ENCODE assay signal across 1 cellular context in the genomic region with DNA sequence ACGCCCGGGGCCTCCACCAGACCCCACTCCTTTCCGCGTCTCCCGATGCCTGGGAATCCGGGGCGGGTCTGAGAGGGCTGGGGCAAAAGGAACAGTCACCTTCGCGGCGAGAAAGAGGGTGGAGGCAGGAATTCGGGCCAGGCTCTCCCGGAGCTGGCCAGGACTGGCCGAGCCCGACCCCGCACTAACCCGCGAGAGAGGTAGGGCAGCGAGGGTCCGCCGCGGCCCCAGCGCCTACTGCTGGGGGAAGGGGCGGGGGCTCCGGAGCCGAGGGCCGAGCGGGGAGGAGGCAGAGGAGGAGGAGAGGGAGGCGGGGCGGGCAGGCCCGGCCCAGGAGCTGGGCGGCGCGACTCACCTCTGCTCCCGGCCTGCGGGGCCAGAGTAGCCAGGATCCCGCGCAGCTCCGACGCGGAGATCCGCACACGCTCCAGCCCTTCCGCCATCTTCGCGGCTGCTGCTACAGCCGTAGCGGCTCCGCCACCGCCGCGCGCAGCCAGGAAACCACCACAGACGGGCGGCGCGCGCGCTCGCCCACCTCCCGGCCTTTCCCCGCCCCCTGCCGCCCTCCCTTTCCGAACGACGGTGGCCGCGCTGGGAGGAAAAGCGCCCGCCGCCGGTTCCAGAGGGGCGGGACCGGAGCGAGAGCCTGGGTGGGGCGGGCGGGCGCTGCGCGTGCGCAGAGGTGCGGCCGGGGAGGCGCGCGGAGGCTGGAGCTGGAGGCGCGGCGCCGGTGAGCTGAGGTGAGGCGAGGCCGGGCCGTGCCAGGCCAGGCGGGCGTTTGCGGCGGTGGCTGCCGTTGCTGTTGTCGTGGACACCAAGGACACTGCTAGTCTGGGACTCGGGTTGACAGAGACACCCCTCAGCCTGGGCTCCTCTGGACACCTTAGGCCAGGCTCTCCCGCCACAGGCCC.
A peak's percentile ranks its signal among the peaks of the same experiment; 100 is the strongest.
TF ChIP-seq lines count a peak whose summit lies in the region.

A gene (minus strand): TSS at position 508 of the 911 bp plus-strand sequence. CDS start 65 bp downstream, at position 443.
A gene with protein sequence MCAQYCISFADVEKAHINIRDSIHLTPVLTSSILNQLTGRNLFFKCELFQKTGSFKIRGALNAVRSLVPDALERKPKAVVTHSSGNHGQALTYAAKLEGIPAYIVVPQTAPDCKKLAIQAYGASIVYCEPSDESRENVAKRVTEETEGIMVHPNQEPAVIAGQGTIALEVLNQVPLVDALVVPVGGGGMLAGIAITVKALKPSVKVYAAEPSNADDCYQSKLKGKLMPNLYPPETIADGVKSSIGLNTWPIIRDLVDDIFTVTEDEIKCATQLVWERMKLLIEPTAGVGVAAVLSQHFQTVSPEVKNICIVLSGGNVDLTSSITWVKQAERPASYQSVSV (plus strand): TSS at position 673 of the 911 bp plus-strand sequence. CDS start 11,611 bp downstream, outside the sequence.

TF ChIP-seq in K562, 482 proteins besides CTCF, POLR2A, EP300 and RAD21 (continued from another document and continues in another):
- TF ChIP-seq, protein P1, sequence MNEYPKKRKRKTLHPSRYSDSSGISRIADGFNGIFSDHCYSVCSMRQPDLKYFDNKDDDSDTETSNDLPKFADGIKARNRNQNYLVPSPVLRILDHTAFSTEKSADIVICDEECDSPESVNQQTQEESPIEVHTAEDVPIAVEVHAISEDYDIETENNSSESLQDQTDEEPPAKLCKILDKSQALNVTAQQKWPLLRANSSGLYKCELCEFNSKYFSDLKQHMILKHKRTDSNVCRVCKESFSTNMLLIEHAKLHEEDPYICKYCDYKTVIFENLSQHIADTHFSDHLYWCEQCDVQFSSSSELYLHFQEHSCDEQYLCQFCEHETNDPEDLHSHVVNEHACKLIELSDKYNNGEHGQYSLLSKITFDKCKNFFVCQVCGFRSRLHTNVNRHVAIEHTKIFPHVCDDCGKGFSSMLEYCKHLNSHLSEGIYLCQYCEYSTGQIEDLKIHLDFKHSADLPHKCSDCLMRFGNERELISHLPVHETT (CRISPR knock-in tag; conservative IDR thresholded peaks at IDR 0.05 in 1 of 2, IDR thresholded peaks at IDR 0.05 in 1 of 2), result peak in 1 of 2 experiments; percentile 38; a peak in 1 of 4 replicates
- TF ChIP-seq, protein P2, sequence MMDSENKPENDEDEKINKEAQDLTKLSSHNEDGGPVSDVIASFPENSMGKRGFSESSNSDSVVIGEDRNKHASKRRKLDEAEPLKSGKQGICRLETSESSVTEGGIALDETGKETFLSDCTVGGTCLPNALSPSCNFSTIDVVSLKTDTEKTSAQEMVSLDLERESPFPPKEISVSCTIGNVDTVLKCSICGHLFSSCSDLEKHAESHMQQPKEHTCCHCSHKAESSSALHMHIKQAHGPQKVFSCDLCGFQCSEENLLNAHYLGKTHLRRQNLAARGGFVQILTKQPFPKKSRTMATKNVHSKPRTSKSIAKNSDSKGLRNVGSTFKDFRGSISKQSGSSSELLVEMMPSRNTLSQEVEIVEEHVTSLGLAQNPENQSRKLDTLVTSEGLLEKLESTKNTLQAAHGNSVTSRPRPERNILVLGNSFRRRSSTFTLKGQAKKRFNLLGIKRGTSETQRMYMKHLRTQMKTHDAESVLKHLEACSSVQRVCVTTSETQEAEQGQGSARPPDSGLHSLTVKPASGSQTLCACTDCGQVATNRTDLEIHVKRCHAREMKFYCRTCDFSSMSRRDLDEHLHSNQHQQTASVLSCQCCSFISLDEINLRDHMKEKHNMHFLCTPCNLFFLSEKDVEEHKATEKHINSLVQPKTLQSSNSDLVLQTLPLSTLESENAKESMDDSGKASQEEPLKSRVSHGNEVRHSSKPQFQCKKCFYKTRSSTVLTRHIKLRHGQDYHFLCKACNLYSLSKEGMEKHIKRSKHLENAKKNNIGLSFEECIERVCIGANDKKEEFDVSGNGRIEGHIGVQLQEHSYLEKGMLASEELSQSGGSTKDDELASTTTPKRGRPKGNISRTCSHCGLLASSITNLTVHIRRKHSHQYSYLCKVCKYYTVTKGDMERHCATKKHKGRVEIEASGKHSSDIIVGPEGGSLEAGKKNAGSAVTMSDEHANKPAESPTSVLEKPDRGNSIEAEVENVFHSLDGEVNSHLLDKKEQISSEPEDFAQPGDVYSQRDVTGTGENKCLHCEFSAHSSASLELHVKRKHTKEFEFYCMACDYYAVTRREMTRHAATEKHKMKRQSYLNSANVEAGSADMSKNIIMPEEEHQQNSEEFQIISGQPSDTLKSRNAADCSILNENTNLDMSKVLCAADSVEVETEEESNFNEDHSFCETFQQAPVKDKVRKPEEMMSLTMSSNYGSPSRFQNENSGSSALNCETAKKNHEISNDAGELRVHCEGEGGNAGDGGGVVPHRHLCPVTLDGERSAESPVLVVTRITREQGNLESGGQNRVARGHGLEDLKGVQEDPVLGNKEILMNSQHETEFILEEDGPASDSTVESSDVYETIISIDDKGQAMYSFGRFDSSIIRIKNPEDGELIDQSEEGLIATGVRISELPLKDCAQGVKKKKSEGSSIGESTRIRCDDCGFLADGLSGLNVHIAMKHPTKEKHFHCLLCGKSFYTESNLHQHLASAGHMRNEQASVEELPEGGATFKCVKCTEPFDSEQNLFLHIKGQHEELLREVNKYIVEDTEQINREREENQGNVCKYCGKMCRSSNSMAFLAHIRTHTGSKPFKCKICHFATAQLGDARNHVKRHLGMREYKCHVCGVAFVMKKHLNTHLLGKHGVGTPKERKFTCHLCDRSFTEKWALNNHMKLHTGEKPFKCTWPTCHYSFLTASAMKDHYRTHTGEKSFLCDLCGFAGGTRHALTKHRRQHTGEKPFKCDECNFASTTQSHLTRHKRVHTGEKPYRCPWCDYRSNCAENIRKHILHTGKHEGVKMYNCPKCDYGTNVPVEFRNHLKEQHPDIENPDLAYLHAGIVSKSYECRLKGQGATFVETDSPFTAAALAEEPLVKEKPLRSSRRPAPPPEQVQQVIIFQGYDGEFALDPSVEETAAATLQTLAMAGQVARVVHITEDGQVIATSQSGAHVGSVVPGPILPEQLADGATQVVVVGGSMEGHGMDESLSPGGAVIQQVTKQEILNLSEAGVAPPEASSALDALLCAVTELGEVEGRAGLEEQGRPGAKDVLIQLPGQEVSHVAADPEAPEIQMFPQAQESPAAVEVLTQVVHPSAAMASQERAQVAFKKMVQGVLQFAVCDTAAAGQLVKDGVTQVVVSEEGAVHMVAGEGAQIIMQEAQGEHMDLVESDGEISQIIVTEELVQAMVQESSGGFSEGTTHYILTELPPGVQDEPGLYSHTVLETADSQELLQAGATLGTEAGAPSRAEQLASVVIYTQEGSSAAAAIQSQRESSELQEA (IDR thresholded peaks at IDR 0.05; ENCODE audit: low read depth), result peak; percentile 90
- TF ChIP-seq, protein P3, sequence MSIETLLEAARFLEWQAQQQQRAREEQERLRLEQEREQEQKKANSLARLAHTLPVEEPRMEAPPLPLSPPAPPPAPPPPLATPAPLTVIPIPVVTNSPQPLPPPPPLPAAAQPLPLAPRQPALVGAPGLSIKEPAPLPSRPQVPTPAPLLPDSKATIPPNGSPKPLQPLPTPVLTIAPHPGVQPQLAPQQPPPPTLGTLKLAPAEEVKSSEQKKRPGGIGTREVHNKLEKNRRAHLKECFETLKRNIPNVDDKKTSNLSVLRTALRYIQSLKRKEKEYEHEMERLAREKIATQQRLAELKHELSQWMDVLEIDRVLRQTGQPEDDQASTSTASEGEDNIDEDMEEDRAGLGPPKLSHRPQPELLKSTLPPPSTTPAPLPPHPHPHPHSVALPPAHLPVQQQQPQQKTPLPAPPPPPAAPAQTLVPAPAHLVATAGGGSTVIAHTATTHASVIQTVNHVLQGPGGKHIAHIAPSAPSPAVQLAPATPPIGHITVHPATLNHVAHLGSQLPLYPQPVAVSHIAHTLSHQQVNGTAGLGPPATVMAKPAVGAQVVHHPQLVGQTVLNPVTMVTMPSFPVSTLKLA (conservative IDR thresholded peaks at IDR 0.05), result peak in 1 of 2 experiments; percentile 67; a peak in 1 of 4 replicates
- TF ChIP-seq MECOM (CRISPR knock-in tag; IDR thresholded peaks at IDR 0.05), result no peak
- TF ChIP-seq, protein P4, sequence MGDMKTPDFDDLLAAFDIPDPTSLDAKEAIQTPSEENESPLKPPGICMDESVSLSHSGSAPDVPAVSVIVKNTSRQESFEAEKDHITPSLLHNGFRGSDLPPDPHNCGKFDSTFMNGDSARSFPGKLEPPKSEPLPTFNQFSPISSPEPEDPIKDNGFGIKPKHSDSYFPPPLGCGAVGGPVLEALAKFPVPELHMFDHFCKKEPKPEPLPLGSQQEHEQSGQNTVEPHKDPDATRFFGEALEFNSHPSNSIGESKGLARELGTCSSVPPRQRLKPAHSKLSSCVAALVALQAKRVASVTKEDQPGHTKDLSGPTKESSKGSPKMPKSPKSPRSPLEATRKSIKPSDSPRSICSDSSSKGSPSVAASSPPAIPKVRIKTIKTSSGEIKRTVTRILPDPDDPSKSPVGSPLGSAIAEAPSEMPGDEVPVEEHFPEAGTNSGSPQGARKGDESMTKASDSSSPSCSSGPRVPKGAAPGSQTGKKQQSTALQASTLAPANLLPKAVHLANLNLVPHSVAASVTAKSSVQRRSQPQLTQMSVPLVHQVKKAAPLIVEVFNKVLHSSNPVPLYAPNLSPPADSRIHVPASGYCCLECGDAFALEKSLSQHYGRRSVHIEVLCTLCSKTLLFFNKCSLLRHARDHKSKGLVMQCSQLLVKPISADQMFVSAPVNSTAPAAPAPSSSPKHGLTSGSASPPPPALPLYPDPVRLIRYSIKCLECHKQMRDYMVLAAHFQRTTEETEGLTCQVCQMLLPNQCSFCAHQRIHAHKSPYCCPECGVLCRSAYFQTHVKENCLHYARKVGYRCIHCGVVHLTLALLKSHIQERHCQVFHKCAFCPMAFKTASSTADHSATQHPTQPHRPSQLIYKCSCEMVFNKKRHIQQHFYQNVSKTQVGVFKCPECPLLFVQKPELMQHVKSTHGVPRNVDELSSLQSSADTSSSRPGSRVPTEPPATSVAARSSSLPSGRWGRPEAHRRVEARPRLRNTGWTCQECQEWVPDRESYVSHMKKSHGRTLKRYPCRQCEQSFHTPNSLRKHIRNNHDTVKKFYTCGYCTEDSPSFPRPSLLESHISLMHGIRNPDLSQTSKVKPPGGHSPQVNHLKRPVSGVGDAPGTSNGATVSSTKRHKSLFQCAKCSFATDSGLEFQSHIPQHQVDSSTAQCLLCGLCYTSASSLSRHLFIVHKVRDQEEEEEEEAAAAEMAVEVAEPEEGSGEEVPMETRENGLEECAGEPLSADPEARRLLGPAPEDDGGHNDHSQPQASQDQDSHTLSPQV (IDR thresholded peaks at IDR 0.05), result peak; percentile 43
- TF ChIP-seq, protein P5, sequence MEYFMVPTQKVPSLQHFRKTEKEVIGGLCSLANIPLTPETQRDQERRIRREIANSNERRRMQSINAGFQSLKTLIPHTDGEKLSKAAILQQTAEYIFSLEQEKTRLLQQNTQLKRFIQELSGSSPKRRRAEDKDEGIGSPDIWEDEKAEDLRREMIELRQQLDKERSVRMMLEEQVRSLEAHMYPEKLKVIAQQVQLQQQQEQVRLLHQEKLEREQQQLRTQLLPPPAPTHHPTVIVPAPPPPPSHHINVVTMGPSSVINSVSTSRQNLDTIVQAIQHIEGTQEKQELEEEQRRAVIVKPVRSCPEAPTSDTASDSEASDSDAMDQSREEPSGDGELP (CRISPR knock-in tag; IDR thresholded peaks at IDR 0.05; ENCODE audit: borderline replicate concordance), result peak; percentile 58; the same call in 1 of the 2 replicates
- TF ChIP-seq MAZ (CRISPR knock-in tag; conservative IDR thresholded peaks at IDR 0.05 in 1 of 2, IDR thresholded peaks at IDR 0.05 in 1 of 2), result peak; percentile 80 to 89
- TF ChIP-seq GABPB1 (CRISPR knock-in tag; IDR thresholded peaks at IDR 0.05), result 0 out of 2 replicates have a peak, but pooled peaks have one; percentile 41
- TF ChIP-seq ZNF263 (CRISPR knock-in tag; IDR thresholded peaks at IDR 0.05; ENCODE audit: borderline replicate concordance), result no peak; the same call in 1 of the 2 replicates
- TF ChIP-seq L3MBTL2 (IDR thresholded peaks at IDR 0.05), result peak; percentile 69; the same call in 1 of the 2 replicates
- TF ChIP-seq CREB1 (IDR thresholded peaks at IDR 0.05), result no peak
- no peak for TF ChIP-seq CREB1 (CRISPR knock-in tag; IDR thresholded peaks at IDR 0.05)
- peak; percentile 51; the same call in 1 of the 2 replicates for TF ChIP-seq MYC (IDR thresholded peaks at IDR 0.05; ENCODE audit: low read depth, low read length)
- TF ChIP-seq MYC (CRISPR knock-in tag; IDR thresholded peaks at IDR 0.05; ENCODE audit: borderline replicate concordance, low read depth), result no peak
- no peak for TF ChIP-seq EWSR1 (IDR thresholded peaks at IDR 0.05; ENCODE audit: borderline replicate concordance, low read depth, partially characterized antibody)
- TF ChIP-seq NRF1 (conservative IDR thresholded peaks at IDR 0.05 in 1 of 2, IDR thresholded peaks at IDR 0.05 in 1 of 2), result peak; percentile 91 to 92
- TF ChIP-seq, protein P6, sequence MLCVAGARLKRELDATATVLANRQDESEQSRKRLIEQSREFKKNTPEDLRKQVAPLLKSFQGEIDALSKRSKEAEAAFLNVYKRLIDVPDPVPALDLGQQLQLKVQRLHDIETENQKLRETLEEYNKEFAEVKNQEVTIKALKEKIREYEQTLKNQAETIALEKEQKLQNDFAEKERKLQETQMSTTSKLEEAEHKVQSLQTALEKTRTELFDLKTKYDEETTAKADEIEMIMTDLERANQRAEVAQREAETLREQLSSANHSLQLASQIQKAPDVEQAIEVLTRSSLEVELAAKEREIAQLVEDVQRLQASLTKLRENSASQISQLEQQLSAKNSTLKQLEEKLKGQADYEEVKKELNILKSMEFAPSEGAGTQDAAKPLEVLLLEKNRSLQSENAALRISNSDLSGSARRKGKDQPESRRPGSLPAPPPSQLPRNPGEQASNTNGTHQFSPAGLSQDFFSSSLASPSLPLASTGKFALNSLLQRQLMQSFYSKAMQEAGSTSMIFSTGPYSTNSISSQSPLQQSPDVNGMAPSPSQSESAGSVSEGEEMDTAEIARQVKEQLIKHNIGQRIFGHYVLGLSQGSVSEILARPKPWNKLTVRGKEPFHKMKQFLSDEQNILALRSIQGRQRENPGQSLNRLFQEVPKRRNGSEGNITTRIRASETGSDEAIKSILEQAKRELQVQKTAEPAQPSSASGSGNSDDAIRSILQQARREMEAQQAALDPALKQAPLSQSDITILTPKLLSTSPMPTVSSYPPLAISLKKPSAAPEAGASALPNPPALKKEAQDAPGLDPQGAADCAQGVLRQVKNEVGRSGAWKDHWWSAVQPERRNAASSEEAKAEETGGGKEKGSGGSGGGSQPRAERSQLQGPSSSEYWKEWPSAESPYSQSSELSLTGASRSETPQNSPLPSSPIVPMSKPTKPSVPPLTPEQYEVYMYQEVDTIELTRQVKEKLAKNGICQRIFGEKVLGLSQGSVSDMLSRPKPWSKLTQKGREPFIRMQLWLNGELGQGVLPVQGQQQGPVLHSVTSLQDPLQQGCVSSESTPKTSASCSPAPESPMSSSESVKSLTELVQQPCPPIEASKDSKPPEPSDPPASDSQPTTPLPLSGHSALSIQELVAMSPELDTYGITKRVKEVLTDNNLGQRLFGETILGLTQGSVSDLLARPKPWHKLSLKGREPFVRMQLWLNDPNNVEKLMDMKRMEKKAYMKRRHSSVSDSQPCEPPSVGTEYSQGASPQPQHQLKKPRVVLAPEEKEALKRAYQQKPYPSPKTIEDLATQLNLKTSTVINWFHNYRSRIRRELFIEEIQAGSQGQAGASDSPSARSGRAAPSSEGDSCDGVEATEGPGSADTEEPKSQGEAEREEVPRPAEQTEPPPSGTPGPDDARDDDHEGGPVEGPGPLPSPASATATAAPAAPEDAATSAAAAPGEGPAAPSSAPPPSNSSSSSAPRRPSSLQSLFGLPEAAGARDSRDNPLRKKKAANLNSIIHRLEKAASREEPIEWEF (CRISPR knock-in tag; IDR thresholded peaks at IDR 0.05), result no peak
